ENCODE assay signal across 1 cellular context in the genomic region with DNA sequence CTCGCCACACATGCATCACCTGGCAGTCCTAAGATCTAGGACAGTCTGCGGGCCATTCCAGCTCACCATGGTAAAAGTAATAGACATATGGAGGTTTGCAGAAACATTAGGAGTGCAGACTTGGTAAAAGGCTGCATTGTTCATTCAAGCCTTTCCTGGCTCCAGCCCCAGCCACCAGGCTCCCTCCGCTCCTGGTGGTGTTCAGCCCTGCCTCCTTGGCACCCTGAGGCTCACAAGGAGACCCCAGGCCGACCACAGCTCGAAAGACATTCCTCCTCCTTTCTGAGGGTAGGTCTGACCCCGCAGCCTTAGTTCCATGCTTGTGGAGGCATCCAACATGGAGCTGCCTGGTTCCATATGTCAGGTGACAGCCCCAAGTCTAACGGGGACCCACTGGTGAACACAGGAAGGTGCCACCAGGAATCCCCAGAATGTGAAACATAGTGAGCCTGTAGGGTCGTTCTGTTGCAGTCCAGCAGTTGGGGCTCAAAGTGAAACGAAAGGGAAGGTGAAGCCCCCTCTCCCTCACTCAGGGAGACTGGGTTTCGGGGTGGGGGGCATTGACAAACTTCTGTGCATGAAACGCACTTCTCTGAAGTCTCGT.
TF ChIP-seq lines count a peak whose summit lies in the region.

No MANE protein-coding gene starts in this region.

TF ChIP-seq in GM23338, 12 proteins besides CTCF, POLR2A, EP300 and RAD21 (continued from another document):
- no peak for TF ChIP-seq CREB1 (CRISPR knock-in tag; IDR thresholded peaks at IDR 0.05; ENCODE audit: low read depth)
- TF ChIP-seq, protein P1, sequence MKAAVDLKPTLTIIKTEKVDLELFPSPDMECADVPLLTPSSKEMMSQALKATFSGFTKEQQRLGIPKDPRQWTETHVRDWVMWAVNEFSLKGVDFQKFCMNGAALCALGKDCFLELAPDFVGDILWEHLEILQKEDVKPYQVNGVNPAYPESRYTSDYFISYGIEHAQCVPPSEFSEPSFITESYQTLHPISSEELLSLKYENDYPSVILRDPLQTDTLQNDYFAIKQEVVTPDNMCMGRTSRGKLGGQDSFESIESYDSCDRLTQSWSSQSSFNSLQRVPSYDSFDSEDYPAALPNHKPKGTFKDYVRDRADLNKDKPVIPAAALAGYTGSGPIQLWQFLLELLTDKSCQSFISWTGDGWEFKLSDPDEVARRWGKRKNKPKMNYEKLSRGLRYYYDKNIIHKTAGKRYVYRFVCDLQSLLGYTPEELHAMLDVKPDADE (IDR thresholded peaks at IDR 0.05), result no peak
- TF ChIP-seq, protein P2, sequence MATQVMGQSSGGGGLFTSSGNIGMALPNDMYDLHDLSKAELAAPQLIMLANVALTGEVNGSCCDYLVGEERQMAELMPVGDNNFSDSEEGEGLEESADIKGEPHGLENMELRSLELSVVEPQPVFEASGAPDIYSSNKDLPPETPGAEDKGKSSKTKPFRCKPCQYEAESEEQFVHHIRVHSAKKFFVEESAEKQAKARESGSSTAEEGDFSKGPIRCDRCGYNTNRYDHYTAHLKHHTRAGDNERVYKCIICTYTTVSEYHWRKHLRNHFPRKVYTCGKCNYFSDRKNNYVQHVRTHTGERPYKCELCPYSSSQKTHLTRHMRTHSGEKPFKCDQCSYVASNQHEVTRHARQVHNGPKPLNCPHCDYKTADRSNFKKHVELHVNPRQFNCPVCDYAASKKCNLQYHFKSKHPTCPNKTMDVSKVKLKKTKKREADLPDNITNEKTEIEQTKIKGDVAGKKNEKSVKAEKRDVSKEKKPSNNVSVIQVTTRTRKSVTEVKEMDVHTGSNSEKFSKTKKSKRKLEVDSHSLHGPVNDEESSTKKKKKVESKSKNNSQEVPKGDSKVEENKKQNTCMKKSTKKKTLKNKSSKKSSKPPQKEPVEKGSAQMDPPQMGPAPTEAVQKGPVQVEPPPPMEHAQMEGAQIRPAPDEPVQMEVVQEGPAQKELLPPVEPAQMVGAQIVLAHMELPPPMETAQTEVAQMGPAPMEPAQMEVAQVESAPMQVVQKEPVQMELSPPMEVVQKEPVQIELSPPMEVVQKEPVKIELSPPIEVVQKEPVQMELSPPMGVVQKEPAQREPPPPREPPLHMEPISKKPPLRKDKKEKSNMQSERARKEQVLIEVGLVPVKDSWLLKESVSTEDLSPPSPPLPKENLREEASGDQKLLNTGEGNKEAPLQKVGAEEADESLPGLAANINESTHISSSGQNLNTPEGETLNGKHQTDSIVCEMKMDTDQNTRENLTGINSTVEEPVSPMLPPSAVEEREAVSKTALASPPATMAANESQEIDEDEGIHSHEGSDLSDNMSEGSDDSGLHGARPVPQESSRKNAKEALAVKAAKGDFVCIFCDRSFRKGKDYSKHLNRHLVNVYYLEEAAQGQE (IDR thresholded peaks at IDR 0.05; ENCODE audit: unreplicated experiment), result no peak
- no peak for TF ChIP-seq EZH2phosphoT487 (IDR thresholded peaks at IDR 0.05; ENCODE audit: unreplicated experiment)
- no peak for TF ChIP-seq POLR2AphosphoS5 (IDR thresholded peaks at IDR 0.05; ENCODE audit: low read depth)
TF ChIP-seq in GM23338: peak in this region for 0.
